9 cellular contexts compared by ENCODE assay signal in the genomic region with DNA sequence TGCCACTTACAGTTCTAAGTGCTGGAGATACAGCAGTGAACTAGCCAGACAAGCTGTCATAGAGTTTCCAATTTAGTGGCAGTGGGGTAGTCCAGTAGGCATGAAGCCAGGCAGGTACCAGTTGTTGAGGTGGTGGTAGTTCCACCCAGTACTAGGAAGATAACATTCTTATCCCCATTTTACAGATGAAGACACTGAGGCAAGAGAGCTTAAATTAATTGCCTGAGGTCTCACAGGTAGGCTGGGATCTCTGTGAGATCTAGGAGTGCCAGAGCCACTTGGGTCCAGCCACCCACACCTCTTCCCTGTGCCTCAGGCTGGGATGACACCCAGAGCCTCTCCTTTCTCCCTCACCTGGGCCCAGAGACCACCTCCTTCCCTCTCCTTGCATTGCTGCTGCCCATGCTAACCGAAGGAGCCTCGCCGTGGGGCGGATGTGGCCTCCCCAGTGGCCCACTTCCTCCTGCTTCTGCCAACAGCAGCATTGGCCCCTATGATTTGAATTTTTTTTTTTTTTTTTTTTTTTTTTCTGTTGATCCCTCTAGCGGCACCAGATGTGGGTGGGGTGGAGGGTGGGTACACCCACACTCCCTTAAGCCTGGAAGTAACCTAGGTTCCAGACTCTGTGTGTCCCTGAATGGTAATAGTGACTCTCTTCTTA.
DNase-seq lines count a peak whose midpoint lies in the region; FAIRE-seq and TF ChIP-seq lines count a peak whose summit lies in the region.
"Had no signal": no experiment of that assay in that cellular context is flagged by ENCODE, and none has a peak within 500 bp of the region (broad histone marks: within the 10 kb centered on the region; RNA-seq: fewer than 3 reads in every experiment).

No MANE protein-coding gene starts in this region.

- intact Hi-C loops in A673 (cut with micrococcal nuclease; ENCODE audit: unreplicated experiment): loop anchor here (5.0 kb wide), 2 partner anchors 47 to 63 kb away; no protein-coding TSS in a partner anchor
- intact Hi-C loops in kidney (cut with DNase I): no loop called here

- H3K9ac ChIP-seq in kidney (ENCODE audit: low read length in 2 of 2): no peak overlapping the region

- DNase-seq in A673 (ENCODE audit: low spot score): no peak
- peak; percentile 77 for DNase-seq in activated CD8-positive, alpha-beta memory T cell treated with anti-CD3 and anti-CD28 coated beads for 24 hours
- DNase-seq in kidney: peak; percentile 80
- DNase-seq in NCI-H226: no peak
- DNase-seq in chondrocyte (ENCODE audit: low spot score): no peak
- no peak for DNase-seq in DMS 273 (lab: John Stamatoyannopoulos, UW; ENCODE audit: unreplicated experiment)
- no peak for DNase-seq in OCI-M2 (lab: John Stamatoyannopoulos, UW; ENCODE audit: unreplicated experiment)

- H3K4me3 Mint-ChIP-seq in IgD-negative memory B cell (peak overlapping the region; percentile 52 to 94 (median 72)), chondrocyte (ENCODE audit: unreplicated experiment) (no peak overlapping the region)
- H3K4me3 Mint-ChIP-seq: nephron had no signal

- H3K4me1 Mint-ChIP-seq in IgD-negative memory B cell: peaks cover 73 to 83% (median 78%) of the 10 kb centered on the region in 3 donors
- no peaks in the 10 kb centered on the region for H3K4me1 Mint-ChIP-seq in chondrocyte (ENCODE audit: low read depth)

- CTCF ChIA-PET in A673 (lab: Charles Lee): no interaction called here

- H3K9me3 ChIP-seq in A673 (ENCODE audit: low read depth, low read length, poor library complexity, severe bottlenecking) (no peaks in the 10 kb centered on the region), kidney (ENCODE audit: control insufficient read depth in 1 of 2, low read length in 2 of 2) (no peaks in the 10 kb centered on the region)

- FAIRE-seq in kidney (lab: Jason Lieb, UNC): no peak

- H3K4me1 ChIP-seq in A673 (ENCODE audit: insufficient read depth, low read length, poor library complexity, severe bottlenecking) (peaks cover 68% of the 10 kb centered on the region), kidney (ENCODE audit: control insufficient read depth in 1 of 2, insufficient read depth in 1 of 2, low read depth in 1 of 2, low read length in 2 of 2) (no peaks in the 10 kb centered on the region)

- H3K36me3 Mint-ChIP-seq in IgD-negative memory B cell: peaks cover 5% of the 10 kb centered on the region
- H3K36me3 Mint-ChIP-seq in chondrocyte (ENCODE audit: low read depth): no peaks in the 10 kb centered on the region

- no peaks in the 10 kb centered on the region for H3K27me3 ChIP-seq in A673 (replicated peaks; ENCODE audit: insufficient read depth, low read depth, low read length, poor library complexity)

- POLR2A ChIA-PET in A673 (lab: Charles Lee; ENCODE audit: low non-redundant PET): no interaction called here

- H3K9me3 Mint-ChIP-seq in IgD-negative memory B cell (no peaks in the 10 kb centered on the region), chondrocyte (ENCODE audit: low read depth) (no peaks in the 10 kb centered on the region)
- H3K9me3 Mint-ChIP-seq: nephron had no signal

- H3K27ac Mint-ChIP-seq in IgD-negative memory B cell (peak overlapping the region; percentile 77 to 95 (median 93)), chondrocyte (ENCODE audit: unreplicated experiment) (no peak overlapping the region)
- H3K27ac Mint-ChIP-seq: nephron had no signal

- H3K27me3 Mint-ChIP-seq in IgD-negative memory B cell (no peaks in the 10 kb centered on the region), chondrocyte (ENCODE audit: low read depth) (peaks cover 4% of the 10 kb centered on the region)

- no peaks in the 10 kb centered on the region for H3K36me3 ChIP-seq in A673 (ENCODE audit: insufficient read depth, low read length, poor library complexity, severe bottlenecking)
- H3K36me3 ChIP-seq in kidney (ENCODE audit: control insufficient read depth in 1 of 2, insufficient read depth in 2 of 2, low read length in 2 of 2): no peaks in the 10 kb centered on the region

- H3K27ac ChIP-seq in A673 (ENCODE audit: low read depth, low read length, poor library complexity, severe bottlenecking) (peak overlapping the region; percentile 94), kidney (ENCODE audit: low read depth in 2 of 2, low read length in 2 of 2) (no peak overlapping the region)

- no peak for TF ChIP-seq CTCF in A673 (conservative IDR thresholded peaks at IDR 0.05; ENCODE audit: low read depth, low read length)
- no peak for TF ChIP-seq CTCF in kidney (IDR thresholded peaks at IDR 0.05; ENCODE audit: borderline replicate concordance, extremely low read depth, insufficient read depth)
- no peak for TF ChIP-seq CTCF in chondrocyte (IDR thresholded peaks at IDR 0.05)

- BruUV-seq in A673 (replicated peaks; lab: Mats Ljungman, UMichigan): no TSS peak

- no peak overlapping the region for H3K4me3 ChIP-seq in A673 (ENCODE audit: low read depth, low read length, poor library complexity, severe bottlenecking)
- H3K4me3 ChIP-seq in kidney (ENCODE audit: low read length in 2 of 2): no peak overlapping the region

Comparison
In these comparisons a context has a peak if more than half of its experiments do, and no peak if none do; other contexts are left out.
1. DNase-seq: peak in activated CD8-positive, alpha-beta memory T cell treated with anti-CD3 and anti-CD28 coated beads for 24 hours (single experiment) and kidney (single experiment); none in A673 (single experiment), NCI-H226 (single experiment), chondrocyte (single experiment), DMS 273 (single experiment) and OCI-M2 (single experiment).